In the genomic region with DNA sequence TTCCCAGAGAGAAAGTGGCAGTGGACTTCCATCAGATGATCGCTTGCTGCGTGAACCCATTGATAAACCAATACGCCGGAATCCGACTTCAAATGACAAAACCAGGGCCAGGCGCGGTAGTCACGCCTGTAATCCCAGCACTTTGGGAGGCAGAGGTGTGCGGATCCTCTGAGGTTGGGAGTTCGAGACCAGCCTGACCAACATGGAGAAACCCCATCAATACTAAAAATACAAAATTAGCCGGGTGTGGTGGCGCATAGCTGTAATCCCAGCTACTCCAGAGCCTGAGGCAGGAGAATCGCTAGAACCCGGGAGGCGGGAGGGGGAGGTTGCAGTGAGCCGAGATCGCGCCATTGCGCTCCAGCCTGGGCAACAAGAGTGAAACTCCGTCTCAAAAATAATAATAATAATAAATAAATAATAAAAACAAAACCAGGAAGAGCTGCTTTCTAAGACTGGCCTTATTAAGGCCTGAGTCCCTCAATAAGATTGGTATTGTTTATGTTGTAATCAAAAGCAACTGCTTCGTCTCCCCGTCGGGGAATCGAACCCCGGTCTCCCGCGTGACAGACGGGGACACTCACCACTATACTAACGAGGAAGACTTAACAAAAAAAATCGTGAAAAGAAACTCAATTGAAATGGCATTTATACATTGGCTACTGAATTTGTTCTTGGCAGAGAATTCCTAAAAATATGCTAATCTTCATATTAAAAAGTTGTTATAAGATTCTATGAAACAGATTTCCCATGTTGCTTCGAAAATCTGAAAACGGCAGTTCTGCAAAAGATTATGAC, we compare ENCODE assay signal across 2 cellular contexts.
TF ChIP-seq lines count a peak whose summit lies in the region.

No MANE protein-coding gene starts in this region.

TF ChIP-seq in HepG2, 621 proteins besides CTCF, POLR2A, EP300 and RAD21 (continued from another document and continues in another):
- TF ChIP-seq, protein P1, sequence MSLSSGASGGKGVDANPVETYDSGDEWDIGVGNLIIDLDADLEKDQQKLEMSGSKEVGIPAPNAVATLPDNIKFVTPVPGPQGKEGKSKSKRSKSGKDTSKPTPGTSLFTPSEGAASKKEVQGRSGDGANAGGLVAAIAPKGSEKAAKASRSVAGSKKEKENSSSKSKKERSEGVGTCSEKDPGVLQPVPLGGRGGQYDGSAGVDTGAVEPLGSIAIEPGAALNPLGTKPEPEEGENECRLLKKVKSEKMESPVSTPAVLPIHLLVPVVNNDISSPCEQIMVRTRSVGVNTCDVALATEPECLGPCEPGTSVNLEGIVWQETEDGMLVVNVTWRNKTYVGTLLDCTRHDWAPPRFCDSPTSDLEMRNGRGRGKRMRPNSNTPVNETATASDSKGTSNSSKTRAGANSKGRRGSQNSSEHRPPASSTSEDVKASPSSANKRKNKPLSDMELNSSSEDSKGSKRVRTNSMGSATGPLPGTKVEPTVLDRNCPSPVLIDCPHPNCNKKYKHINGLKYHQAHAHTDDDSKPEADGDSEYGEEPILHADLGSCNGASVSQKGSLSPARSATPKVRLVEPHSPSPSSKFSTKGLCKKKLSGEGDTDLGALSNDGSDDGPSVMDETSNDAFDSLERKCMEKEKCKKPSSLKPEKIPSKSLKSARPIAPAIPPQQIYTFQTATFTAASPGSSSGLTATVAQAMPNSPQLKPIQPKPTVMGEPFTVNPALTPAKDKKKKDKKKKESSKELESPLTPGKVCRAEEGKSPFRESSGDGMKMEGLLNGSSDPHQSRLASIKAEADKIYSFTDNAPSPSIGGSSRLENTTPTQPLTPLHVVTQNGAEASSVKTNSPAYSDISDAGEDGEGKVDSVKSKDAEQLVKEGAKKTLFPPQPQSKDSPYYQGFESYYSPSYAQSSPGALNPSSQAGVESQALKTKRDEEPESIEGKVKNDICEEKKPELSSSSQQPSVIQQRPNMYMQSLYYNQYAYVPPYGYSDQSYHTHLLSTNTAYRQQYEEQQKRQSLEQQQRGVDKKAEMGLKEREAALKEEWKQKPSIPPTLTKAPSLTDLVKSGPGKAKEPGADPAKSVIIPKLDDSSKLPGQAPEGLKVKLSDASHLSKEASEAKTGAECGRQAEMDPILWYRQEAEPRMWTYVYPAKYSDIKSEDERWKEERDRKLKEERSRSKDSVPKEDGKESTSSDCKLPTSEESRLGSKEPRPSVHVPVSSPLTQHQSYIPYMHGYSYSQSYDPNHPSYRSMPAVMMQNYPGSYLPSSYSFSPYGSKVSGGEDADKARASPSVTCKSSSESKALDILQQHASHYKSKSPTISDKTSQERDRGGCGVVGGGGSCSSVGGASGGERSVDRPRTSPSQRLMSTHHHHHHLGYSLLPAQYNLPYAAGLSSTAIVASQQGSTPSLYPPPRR (CRISPR knock-in tag; IDR thresholded peaks at IDR 0.05; ENCODE audit: borderline replicate concordance), result no peak
- 0 out of 2 replicates have a peak, but pooled peaks have one; percentile 6 for TF ChIP-seq RXRB (CRISPR knock-in tag; IDR thresholded peaks at IDR 0.05; ENCODE audit: borderline replicate concordance)
- TF ChIP-seq GATAD2A (CRISPR knock-in tag; IDR thresholded peaks at IDR 0.05), result peak; percentile 60; the same call in 1 of the 2 replicates
- TF ChIP-seq ZEB1 (IDR thresholded peaks at IDR 0.05; ENCODE audit: insufficient replicate concordance, low read depth), result peak; percentile 45
- peak; percentile 46; the same call in 1 of the 2 replicates for TF ChIP-seq ZNF629 (CRISPR knock-in tag; conservative IDR thresholded peaks at IDR 0.05)
- TF ChIP-seq SMC3 (IDR thresholded peaks at IDR 0.05; ENCODE audit: low read length), result no peak
- TF ChIP-seq CENPX (CRISPR knock-in tag; IDR thresholded peaks at IDR 0.05), result no peak
- TF ChIP-seq, protein P2, sequence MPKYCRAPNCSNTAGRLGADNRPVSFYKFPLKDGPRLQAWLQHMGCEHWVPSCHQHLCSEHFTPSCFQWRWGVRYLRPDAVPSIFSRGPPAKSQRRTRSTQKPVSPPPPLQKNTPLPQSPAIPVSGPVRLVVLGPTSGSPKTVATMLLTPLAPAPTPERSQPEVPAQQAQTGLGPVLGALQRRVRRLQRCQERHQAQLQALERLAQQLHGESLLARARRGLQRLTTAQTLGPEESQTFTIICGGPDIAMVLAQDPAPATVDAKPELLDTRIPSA (CRISPR knock-in tag; IDR thresholded peaks at IDR 0.05; ENCODE audit: borderline replicate concordance), result no peak
- no peak for TF ChIP-seq FOSL1 (CRISPR knock-in tag; IDR thresholded peaks at IDR 0.05; ENCODE audit: borderline replicate concordance)
- peak in 1 of 2 experiments; percentile 22; a peak in 1 of 4 replicates for TF ChIP-seq KLF16 (CRISPR knock-in tag; IDR thresholded peaks at IDR 0.05)
- TF ChIP-seq, protein P3, sequence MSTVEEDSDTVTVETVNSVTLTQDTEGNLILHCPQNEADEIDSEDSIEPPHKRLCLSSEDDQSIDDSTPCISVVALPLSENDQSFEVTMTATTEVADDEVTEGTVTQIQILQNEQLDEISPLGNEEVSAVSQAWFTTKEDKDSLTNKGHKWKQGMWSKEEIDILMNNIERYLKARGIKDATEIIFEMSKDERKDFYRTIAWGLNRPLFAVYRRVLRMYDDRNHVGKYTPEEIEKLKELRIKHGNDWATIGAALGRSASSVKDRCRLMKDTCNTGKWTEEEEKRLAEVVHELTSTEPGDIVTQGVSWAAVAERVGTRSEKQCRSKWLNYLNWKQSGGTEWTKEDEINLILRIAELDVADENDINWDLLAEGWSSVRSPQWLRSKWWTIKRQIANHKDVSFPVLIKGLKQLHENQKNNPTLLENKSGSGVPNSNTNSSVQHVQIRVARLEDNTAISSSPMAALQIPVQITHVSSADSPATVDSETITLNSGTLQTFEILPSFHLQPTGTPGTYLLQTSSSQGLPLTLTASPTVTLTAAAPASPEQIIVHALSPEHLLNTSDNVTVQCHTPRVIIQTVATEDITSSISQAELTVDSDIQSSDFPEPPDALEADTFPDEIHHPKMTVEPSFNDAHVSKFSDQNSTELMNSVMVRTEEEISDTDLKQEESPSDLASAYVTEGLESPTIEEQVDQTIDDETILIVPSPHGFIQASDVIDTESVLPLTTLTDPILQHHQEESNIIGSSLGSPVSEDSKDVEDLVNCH (CRISPR knock-in tag; IDR thresholded peaks at IDR 0.05), result no peak
- TF ChIP-seq, protein P4, sequence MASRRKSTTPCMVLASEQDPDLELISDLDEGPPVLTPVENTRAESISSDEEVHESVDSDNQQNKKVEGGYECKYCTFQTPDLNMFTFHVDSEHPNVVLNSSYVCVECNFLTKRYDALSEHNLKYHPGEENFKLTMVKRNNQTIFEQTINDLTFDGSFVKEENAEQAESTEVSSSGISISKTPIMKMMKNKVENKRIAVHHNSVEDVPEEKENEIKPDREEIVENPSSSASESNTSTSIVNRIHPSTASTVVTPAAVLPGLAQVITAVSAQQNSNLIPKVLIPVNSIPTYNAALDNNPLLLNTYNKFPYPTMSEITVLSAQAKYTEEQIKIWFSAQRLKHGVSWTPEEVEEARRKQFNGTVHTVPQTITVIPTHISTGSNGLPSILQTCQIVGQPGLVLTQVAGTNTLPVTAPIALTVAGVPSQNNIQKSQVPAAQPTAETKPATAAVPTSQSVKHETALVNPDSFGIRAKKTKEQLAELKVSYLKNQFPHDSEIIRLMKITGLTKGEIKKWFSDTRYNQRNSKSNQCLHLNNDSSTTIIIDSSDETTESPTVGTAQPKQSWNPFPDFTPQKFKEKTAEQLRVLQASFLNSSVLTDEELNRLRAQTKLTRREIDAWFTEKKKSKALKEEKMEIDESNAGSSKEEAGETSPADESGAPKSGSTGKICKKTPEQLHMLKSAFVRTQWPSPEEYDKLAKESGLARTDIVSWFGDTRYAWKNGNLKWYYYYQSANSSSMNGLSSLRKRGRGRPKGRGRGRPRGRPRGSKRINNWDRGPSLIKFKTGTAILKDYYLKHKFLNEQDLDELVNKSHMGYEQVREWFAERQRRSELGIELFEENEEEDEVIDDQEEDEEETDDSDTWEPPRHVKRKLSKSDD (CRISPR knock-in tag; IDR thresholded peaks at IDR 0.05; ENCODE audit: low read depth), result 0 out of 2 replicates have a peak, but pooled peaks have one; percentile 46
- peak; percentile 39; the same call in 1 of the 2 replicates for TF ChIP-seq SIX1 (CRISPR knock-in tag; IDR thresholded peaks at IDR 0.05; ENCODE audit: borderline replicate concordance)
- no peak for TF ChIP-seq ZNF790 (CRISPR knock-in tag; IDR thresholded peaks at IDR 0.05; ENCODE audit: borderline replicate concordance)

TF ChIP-seq in K562, 482 proteins besides CTCF, POLR2A, EP300 and RAD21 (continued from another document and continues in another):
- TF ChIP-seq, protein P5, sequence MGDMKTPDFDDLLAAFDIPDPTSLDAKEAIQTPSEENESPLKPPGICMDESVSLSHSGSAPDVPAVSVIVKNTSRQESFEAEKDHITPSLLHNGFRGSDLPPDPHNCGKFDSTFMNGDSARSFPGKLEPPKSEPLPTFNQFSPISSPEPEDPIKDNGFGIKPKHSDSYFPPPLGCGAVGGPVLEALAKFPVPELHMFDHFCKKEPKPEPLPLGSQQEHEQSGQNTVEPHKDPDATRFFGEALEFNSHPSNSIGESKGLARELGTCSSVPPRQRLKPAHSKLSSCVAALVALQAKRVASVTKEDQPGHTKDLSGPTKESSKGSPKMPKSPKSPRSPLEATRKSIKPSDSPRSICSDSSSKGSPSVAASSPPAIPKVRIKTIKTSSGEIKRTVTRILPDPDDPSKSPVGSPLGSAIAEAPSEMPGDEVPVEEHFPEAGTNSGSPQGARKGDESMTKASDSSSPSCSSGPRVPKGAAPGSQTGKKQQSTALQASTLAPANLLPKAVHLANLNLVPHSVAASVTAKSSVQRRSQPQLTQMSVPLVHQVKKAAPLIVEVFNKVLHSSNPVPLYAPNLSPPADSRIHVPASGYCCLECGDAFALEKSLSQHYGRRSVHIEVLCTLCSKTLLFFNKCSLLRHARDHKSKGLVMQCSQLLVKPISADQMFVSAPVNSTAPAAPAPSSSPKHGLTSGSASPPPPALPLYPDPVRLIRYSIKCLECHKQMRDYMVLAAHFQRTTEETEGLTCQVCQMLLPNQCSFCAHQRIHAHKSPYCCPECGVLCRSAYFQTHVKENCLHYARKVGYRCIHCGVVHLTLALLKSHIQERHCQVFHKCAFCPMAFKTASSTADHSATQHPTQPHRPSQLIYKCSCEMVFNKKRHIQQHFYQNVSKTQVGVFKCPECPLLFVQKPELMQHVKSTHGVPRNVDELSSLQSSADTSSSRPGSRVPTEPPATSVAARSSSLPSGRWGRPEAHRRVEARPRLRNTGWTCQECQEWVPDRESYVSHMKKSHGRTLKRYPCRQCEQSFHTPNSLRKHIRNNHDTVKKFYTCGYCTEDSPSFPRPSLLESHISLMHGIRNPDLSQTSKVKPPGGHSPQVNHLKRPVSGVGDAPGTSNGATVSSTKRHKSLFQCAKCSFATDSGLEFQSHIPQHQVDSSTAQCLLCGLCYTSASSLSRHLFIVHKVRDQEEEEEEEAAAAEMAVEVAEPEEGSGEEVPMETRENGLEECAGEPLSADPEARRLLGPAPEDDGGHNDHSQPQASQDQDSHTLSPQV (IDR thresholded peaks at IDR 0.05), result peak; percentile 86
- no peak for TF ChIP-seq SAP30 (IDR thresholded peaks at IDR 0.05; ENCODE audit: borderline replicate concordance, insufficient read depth, low read depth, low read length, poor library complexity, severe bottlenecking)
- TF ChIP-seq, protein P6, sequence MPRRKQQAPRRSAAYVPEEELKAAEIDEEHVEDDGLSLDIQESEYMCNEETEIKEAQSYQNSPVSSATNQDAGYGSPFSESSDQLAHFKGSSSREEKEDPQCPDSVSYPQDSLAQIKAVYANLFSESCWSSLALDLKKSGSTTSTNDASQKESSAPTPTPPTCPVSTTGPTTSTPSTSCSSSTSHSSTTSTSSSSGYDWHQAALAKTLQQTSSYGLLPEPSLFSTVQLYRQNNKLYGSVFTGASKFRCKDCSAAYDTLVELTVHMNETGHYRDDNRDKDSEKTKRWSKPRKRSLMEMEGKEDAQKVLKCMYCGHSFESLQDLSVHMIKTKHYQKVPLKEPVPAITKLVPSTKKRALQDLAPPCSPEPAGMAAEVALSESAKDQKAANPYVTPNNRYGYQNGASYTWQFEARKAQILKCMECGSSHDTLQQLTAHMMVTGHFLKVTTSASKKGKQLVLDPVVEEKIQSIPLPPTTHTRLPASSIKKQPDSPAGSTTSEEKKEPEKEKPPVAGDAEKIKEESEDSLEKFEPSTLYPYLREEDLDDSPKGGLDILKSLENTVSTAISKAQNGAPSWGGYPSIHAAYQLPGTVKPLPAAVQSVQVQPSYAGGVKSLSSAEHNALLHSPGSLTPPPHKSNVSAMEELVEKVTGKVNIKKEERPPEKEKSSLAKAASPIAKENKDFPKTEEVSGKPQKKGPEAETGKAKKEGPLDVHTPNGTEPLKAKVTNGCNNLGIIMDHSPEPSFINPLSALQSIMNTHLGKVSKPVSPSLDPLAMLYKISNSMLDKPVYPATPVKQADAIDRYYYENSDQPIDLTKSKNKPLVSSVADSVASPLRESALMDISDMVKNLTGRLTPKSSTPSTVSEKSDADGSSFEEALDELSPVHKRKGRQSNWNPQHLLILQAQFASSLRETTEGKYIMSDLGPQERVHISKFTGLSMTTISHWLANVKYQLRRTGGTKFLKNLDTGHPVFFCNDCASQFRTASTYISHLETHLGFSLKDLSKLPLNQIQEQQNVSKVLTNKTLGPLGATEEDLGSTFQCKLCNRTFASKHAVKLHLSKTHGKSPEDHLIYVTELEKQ (CRISPR knock-in tag; IDR thresholded peaks at IDR 0.05), result no peak
- TF ChIP-seq, protein P7, sequence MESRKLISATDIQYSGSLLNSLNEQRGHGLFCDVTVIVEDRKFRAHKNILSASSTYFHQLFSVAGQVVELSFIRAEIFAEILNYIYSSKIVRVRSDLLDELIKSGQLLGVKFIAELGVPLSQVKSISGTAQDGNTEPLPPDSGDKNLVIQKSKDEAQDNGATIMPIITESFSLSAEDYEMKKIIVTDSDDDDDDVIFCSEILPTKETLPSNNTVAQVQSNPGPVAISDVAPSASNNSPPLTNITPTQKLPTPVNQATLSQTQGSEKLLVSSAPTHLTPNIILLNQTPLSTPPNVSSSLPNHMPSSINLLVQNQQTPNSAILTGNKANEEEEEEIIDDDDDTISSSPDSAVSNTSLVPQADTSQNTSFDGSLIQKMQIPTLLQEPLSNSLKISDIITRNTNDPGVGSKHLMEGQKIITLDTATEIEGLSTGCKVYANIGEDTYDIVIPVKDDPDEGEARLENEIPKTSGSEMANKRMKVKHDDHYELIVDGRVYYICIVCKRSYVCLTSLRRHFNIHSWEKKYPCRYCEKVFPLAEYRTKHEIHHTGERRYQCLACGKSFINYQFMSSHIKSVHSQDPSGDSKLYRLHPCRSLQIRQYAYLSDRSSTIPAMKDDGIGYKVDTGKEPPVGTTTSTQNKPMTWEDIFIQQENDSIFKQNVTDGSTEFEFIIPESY (CRISPR knock-in tag; IDR thresholded peaks at IDR 0.05), result peak; percentile 96
- 0 out of 4 replicates have a peak, but pooled peaks of 1 of the 2 experiments have one; percentile 29 for TF ChIP-seq TEAD1 (CRISPR knock-in tag; IDR thresholded peaks at IDR 0.05)
- TF ChIP-seq ZBTB8A (IDR thresholded peaks at IDR 0.05; ENCODE audit: partially characterized antibody), result peak; percentile 77
- TF ChIP-seq, protein P8, sequence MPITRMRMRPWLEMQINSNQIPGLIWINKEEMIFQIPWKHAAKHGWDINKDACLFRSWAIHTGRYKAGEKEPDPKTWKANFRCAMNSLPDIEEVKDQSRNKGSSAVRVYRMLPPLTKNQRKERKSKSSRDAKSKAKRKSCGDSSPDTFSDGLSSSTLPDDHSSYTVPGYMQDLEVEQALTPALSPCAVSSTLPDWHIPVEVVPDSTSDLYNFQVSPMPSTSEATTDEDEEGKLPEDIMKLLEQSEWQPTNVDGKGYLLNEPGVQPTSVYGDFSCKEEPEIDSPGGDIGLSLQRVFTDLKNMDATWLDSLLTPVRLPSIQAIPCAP (CRISPR knock-in tag; IDR thresholded peaks at IDR 0.05; ENCODE audit: borderline replicate concordance), result no peak
